Comparison of ENCODE assay signal across 14 cellular contexts in genomic region chr2:190888449-190888848, GRCh38. TPM values are rescaled to one million over a fixed set of nuclear protein-coding genes. Genes with fewer than 3 reads are reported as not detected.
DNase-seq lines count a peak whose midpoint lies in the region; ATAC-seq, FAIRE-seq and TF ChIP-seq lines count a peak whose summit lies in the region.
"Had no signal": no experiment of that assay in that cellular context is flagged by ENCODE, and none has a peak within 500 bp of the region (broad histone marks: within the 10 kb centered on the region; RNA-seq: fewer than 3 reads in every experiment).

No MANE protein-coding gene starts in this region.

- no peak for DNase-seq in A549 (ENCODE audit: low read depth in 1 of 2, low spot score in 1 of 2)
- DNase-seq in CD4-positive, alpha-beta memory T cell: no peak
- DNase-seq in mesenchymal stem cell: no peak
- DNase-seq in glutamatergic neuron: no peak
- DNase-seq in NCI-H526 (lab: John Stamatoyannopoulos, UW): no peak
- DNase-seq: hypothalamus; NCI-H1417; NCI-H510A treated with DMSO at 0.1 percent for 48 hours; stimulated activated CD4-positive, alpha-beta T cell treated with anti-CD3 and anti-CD28 coated beads, Interleukin-4, amount 100 ng/mL, for 24 hours had no signal

- H3K4me3 ChIP-seq in A549 (peak overlapping the region; percentile 98; the same call in 2 of the 3 replicates), mesenchymal stem cell (ENCODE audit: insufficient read depth in 1 of 2, low read depth in 1 of 2, low read length in 2 of 2) (no peak overlapping the region)
- H3K4me3 ChIP-seq in CD4-positive, alpha-beta memory T cell (ENCODE audit: low read length in 2 of 2): no peak overlapping the region

- peaks cover 4% of the 10 kb centered on the region for H3K36me3 ChIP-seq in CD4-positive, alpha-beta memory T cell (ENCODE audit: insufficient read depth, low read length)
- peaks cover 7 to 14% of the 10 kb centered on the region in 2 experiments for H3K36me3 ChIP-seq in mesenchymal stem cell (ENCODE audit: control insufficient read depth in 1 of 2, insufficient read depth in 2 of 2, low read depth in 1 of 2, low read length in 2 of 2)

- H3K14ac ChIP-seq in mesenchymal stem cell (ENCODE audit: low read length in 2 of 2): no peak overlapping the region

- ATAC-seq in A549: peak in 1 of 2 experiments; percentile 13; a peak in 2 of 6 replicates
- no peak for ATAC-seq in HG03565 (IDR thresholded peaks at IDR 0.05; ENCODE audit: unreplicated experiment)
- no peak for ATAC-seq in HG02938 (IDR thresholded peaks at IDR 0.05; ENCODE audit: unreplicated experiment)

- H3K79me1 ChIP-seq in mesenchymal stem cell (replicated peaks; ENCODE audit: low read length, poor library complexity, severe bottlenecking): no peaks in the 10 kb centered on the region

- peaks cover 0 to 2% (median 0%) of the 10 kb centered on the region in 8 donors for H3K9me3 Mint-ChIP-seq in CD4-positive, alpha-beta memory T cell
- H3K9me3 Mint-ChIP-seq in activated naive CD8-positive, alpha-beta T cell (ENCODE audit: low read depth): no peaks in the 10 kb centered on the region
- no peaks in the 10 kb centered on the region for H3K9me3 Mint-ChIP-seq in glutamatergic neuron (ENCODE audit: unreplicated experiment)

- H3K27ac ChIP-seq in A549 (peak overlapping the region; percentile 4 to 65; a peak in 4 of 6 replicates), mesenchymal stem cell (ENCODE audit: low read length, poor library complexity, severe bottlenecking) (no peak overlapping the region)
- H3K27ac ChIP-seq in CD4-positive, alpha-beta memory T cell (ENCODE audit: low read depth, low read length): no peak overlapping the region
- H3K27ac ChIP-seq: C4-2B, RWPE1 had no signal

- TF ChIP-seq POLR2A in A549 (IDR thresholded peaks at IDR 0.05; ENCODE audit: low read length): no peak

- intact Hi-C loops in CD4-positive, alpha-beta memory T cell (cut with micrococcal nuclease): no loop called here

- no peak overlapping the region for H3K23ac ChIP-seq in mesenchymal stem cell (ENCODE audit: low read length in 2 of 2)

- CTCF ChIA-PET in A549 (lab: Yijun Ruan, JAX): interaction anchor here (1.2 kb wide), 1 partner anchor 38 kb away, joined by 3 read pairs; no protein-coding TSS in a partner anchor
- CTCF ChIA-PET in CD4-positive, alpha-beta memory T cell (lab: Charles Lee; ENCODE audit: partially characterized antibody): interaction anchor here (0.8 to 7.6 kb wide), 3 partner anchors 9 to 90 kb away, joined by 3 to 62 read pairs (median 3); no protein-coding TSS in a partner anchor

- peaks cover 12 to 30% of the 10 kb centered on the region in 2 donors for H3K36me3 Mint-ChIP-seq in CD4-positive, alpha-beta memory T cell
- H3K36me3 Mint-ChIP-seq in activated naive CD8-positive, alpha-beta T cell: peaks cover 24% of the 10 kb centered on the region
- H3K36me3 Mint-ChIP-seq in glutamatergic neuron (ENCODE audit: unreplicated experiment): no peaks in the 10 kb centered on the region

- H4K91ac ChIP-seq in mesenchymal stem cell (ENCODE audit: low read length): no peak overlapping the region

- no peaks in the 10 kb centered on the region for H3K9me3 ChIP-seq in A549
- no peaks in the 10 kb centered on the region for H3K9me3 ChIP-seq in CD4-positive, alpha-beta memory T cell (ENCODE audit: control insufficient read depth in 1 of 2, low read length in 2 of 2)
- H3K9me3 ChIP-seq in mesenchymal stem cell (ENCODE audit: control insufficient read depth, low read length): no peaks in the 10 kb centered on the region

- no peaks in the 10 kb centered on the region for H3K27me3 ChIP-seq in CD4-positive, alpha-beta memory T cell (ENCODE audit: insufficient read depth, low read length)
- H3K27me3 ChIP-seq in mesenchymal stem cell (ENCODE audit: control insufficient read depth in 1 of 2, insufficient read depth in 1 of 2, low read length in 2 of 2): no peaks in the 10 kb centered on the region

- 60% methylated on average over 1 of the region's 1 CpG for WGBS in A549 (ENCODE audit: missing lambda C conversion rate)
- WGBS in mesenchymal stem cell: no CpG with 5 or more reads among the region's 1 CpG

- H3K4me1 Mint-ChIP-seq in CD4-positive, alpha-beta memory T cell: peaks cover 51 to 83% (median 70%) of the 10 kb centered on the region in 4 donors
- H3K4me1 Mint-ChIP-seq in activated naive CD8-positive, alpha-beta T cell (ENCODE audit: low read depth): peaks cover 83% of the 10 kb centered on the region
- H3K4me1 Mint-ChIP-seq in glutamatergic neuron (ENCODE audit: low read depth, unreplicated experiment): peaks cover 13% of the 10 kb centered on the region

- peak overlapping the region in 6 of 8 donors; percentile 49 to 79 (median 66) for H3K4me3 Mint-ChIP-seq in CD4-positive, alpha-beta memory T cell
- peak overlapping the region; percentile 67 for H3K4me3 Mint-ChIP-seq in activated naive CD8-positive, alpha-beta T cell
- no peak overlapping the region for H3K4me3 Mint-ChIP-seq in glutamatergic neuron (ENCODE audit: unreplicated experiment)

- no peak overlapping the region for H3K4ac ChIP-seq in mesenchymal stem cell (ENCODE audit: low read depth in 1 of 2, low read length in 2 of 2)

- H2AFZ ChIP-seq in mesenchymal stem cell (ENCODE audit: low read depth, low read length): no peak overlapping the region

- H2BK5ac ChIP-seq in mesenchymal stem cell (ENCODE audit: low read depth, low read length, poor library complexity, severe bottlenecking): no peak overlapping the region

- POLR2A ChIA-PET in A549 (lab: Yijun Ruan, JAX): interaction anchor here (1.6 kb wide), 2 partner anchors 8 to 30 kb away, joined by 5 read pairs; partner anchors contain the start of gene GLS
- POLR2A ChIA-PET in CD4-positive, alpha-beta memory T cell (lab: Charles Lee; ENCODE audit: partially characterized antibody): interaction anchor here (0.9 to 7.9 kb wide), 4 partner anchors 8 to 57 kb away, joined by 3 to 94 read pairs (median 6); partner anchors contain the start of gene GLS

- H3K4me2 ChIP-seq in A549 (peak overlapping the region; percentile 91), mesenchymal stem cell (ENCODE audit: low read length, poor library complexity, severe bottlenecking) (peak overlapping the region; percentile 51)

- H2AK5ac ChIP-seq in mesenchymal stem cell (ENCODE audit: low read length, severe bottlenecking): no peak overlapping the region

- no peak overlapping the region for H4K8ac ChIP-seq in mesenchymal stem cell (ENCODE audit: low read length)

- H2BK15ac ChIP-seq in mesenchymal stem cell (ENCODE audit: low read depth, poor library complexity, severe bottlenecking): no peak overlapping the region

- H3K4me1 ChIP-seq in A549 (peaks cover 93% of the 10 kb centered on the region), mesenchymal stem cell (ENCODE audit: control insufficient read depth, insufficient read depth, low read depth, low read length) (peaks cover 3% of the 10 kb centered on the region)
- H3K4me1 ChIP-seq in CD4-positive, alpha-beta memory T cell (ENCODE audit: insufficient read depth, low read length): peaks cover 98% of the 10 kb centered on the region

- no peak overlapping the region for H2BK120ac ChIP-seq in mesenchymal stem cell (ENCODE audit: low read depth, low read length)

- no peaks in the 10 kb centered on the region for H3K27me3 Mint-ChIP-seq in CD4-positive, alpha-beta memory T cell
- H3K27me3 Mint-ChIP-seq in activated naive CD8-positive, alpha-beta T cell: no peaks in the 10 kb centered on the region
- H3K27me3 Mint-ChIP-seq in glutamatergic neuron (ENCODE audit: unreplicated experiment): no peaks in the 10 kb centered on the region

- TF ChIP-seq CTCF in A549 (IDR thresholded peaks at IDR 0.05) (no peak), glutamatergic neuron (IDR thresholded peaks at IDR 0.05; ENCODE audit: partially characterized antibody, unreplicated experiment) (no peak)

- H3K9ac ChIP-seq in mesenchymal stem cell (ENCODE audit: low read length): peak overlapping the region; percentile 5

- FAIRE-seq in A549 (lab: Jason Lieb, UNC): no peak

- no peak overlapping the region for H2BK12ac ChIP-seq in mesenchymal stem cell (ENCODE audit: low read length in 2 of 2)

- no peak overlapping the region for H3K18ac ChIP-seq in mesenchymal stem cell (ENCODE audit: low read depth in 1 of 2, low read length in 2 of 2)

- H3K27ac Mint-ChIP-seq in CD4-positive, alpha-beta memory T cell: peak overlapping the region in 6 of 7 donors; percentile 12 to 77 (median 33)
- peak overlapping the region; percentile 80 for H3K27ac Mint-ChIP-seq in activated naive CD8-positive, alpha-beta T cell
- no peak overlapping the region for H3K27ac Mint-ChIP-seq in glutamatergic neuron (ENCODE audit: unreplicated experiment)

- no peak for TF ChIP-seq EP300 in A549 (IDR thresholded peaks at IDR 0.05)

- TF ChIP-seq RAD21 in A549 (conservative IDR thresholded peaks at IDR 0.05 in 1 of 2, IDR thresholded peaks at IDR 0.05 in 1 of 2): no peak

TF ChIP-seq in A549, 52 proteins besides CTCF, POLR2A, EP300 and RAD21 (continues in another document):
- TF ChIP-seq, protein P1, sequence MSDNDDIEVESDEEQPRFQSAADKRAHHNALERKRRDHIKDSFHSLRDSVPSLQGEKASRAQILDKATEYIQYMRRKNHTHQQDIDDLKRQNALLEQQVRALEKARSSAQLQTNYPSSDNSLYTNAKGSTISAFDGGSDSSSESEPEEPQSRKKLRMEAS (IDR thresholded peaks at IDR 0.05): no peak
- TF ChIP-seq SMC3 (IDR thresholded peaks at IDR 0.05) (no peak), CEBPB (IDR thresholded peaks at IDR 0.05) (no peak), FOSL2 (IDR thresholded peaks at IDR 0.05) (no peak), FOSL2 (CRISPR knock-in tag; IDR thresholded peaks at IDR 0.05) (no peak)
- TF ChIP-seq, protein P2, sequence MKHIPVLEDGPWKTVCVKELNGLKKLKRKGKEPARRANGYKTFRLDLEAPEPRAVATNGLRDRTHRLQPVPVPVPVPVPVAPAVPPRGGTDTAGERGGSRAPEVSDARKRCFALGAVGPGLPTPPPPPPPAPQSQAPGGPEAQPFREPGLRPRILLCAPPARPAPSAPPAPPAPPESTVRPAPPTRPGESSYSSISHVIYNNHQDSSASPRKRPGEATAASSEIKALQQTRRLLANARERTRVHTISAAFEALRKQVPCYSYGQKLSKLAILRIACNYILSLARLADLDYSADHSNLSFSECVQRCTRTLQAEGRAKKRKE (CRISPR knock-in tag; IDR thresholded peaks at IDR 0.05; ENCODE audit: low read depth): no peak

RNA-seq across cellular contexts. Expression of gene GLS, which starts 7.8 kb away (rescaled TPM):
- polyA plus RNA-seq in A549 (2011; rRNA removed) (221 and 269 TPM in 2 replicates), A549 (2017; fragmentation: RNase III; extraction: RNeasy Plus Mini Kit Qiagen cat#74134 plus additional on column Dnase treatment) (270 to 321 TPM (median 286 TPM) in 3 replicates)
- polyA plus RNA-seq in A549 (2012; cell fraction: cytosol; rRNA removed): 27.9 and 32.7 TPM in 2 replicates
- 49.7 and 80.3 TPM in 2 replicates for polyA plus RNA-seq in A549 (2012; cell fraction: nucleus; rRNA removed)
- polyA minus RNA-seq in A549 (2011; rRNA and poly(A)+ RNA removed): 194 and 213 TPM in 2 replicates
- total RNA-seq in CD4-positive, alpha-beta memory T cell: 100 to 1,000 TPM; 200 to 208 TPM
- 10 to 100 TPM; 27.0 to 64.6 TPM for polyA plus RNA-seq in CD4-positive, alpha-beta memory T cell
- 33.6 TPM for polyA plus RNA-seq in mesenchymal stem cell (2013, experiment 1 of 2)
- polyA plus RNA-seq in mesenchymal stem cell (2013, experiment 2 of 2): 34.7 TPM
- total RNA-seq in glutamatergic neuron (ENCODE audit: unreplicated experiment): 120 TPM

Comparison
In these comparisons a context has a peak if more than half of its experiments do, and no peak if none do; other contexts are left out.
1. H3K27ac ChIP-seq: peak in A549 (2 of 2); none in CD4-positive, alpha-beta memory T cell (single experiment) and mesenchymal stem cell (single experiment).